In the genomic region with DNA sequence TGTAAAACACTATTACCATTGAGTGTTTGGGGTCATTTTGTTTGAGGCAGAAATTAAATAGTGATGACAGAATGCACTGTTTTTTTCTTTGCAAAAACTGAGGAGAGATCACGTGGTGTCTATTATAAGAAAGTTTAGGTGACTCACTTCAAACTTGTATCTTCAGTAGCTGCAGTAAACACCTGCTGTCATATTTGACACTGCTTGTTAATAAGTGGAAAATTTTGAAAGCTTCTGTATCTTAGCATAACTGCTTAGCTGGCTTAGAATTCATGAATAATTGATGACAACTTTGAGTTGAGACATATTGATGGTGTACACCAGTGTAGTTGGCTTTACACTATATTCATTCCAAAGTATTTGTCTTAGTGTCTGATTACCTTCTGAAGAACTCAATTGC, we compare ENCODE assay signal across 18 cellular contexts. TPM values are rescaled to one million over a fixed set of nuclear protein-coding genes. Genes with fewer than 3 reads are reported as not detected.
A peak's percentile ranks its signal among the peaks of the same experiment; 100 is the strongest.
DNase-seq lines count a peak whose midpoint lies in the region; ATAC-seq and TF ChIP-seq lines count a peak whose summit lies in the region.
"Had no signal": no experiment of that assay in that cellular context is flagged by ENCODE, and none has a peak within 500 bp of the region (broad histone marks: within the 10 kb centered on the region; RNA-seq: fewer than 3 reads in every experiment).

No MANE protein-coding gene starts in this region.

- DNase-seq in DMS53 (lab: John Stamatoyannopoulos, UW) (peak; percentile 19), DMS53 treated with DMSO at 0.1 percent for 48 hours (lab: John Stamatoyannopoulos, UW; ENCODE audit: unreplicated experiment) (no peak), NAMALWA (ENCODE audit: low spot score) (peak; percentile 4), epithelial cell of esophagus (ENCODE audit: low read depth) (peak; percentile 6), dorsolateral prefrontal cortex (no peak), left lobe of liver (ENCODE audit: low spot score) (no peak)
- DNase-seq: 8988T; ACHN; C1 segment of cervical spinal cord; Calu3; CD4-positive, alpha-beta T cell; DMS153; GF-D8; KBM-7 had no signal

- peaks cover 0 to 3% (median 0%) of the 10 kb centered on the region in 45 donors for H3K27me3 ChIP-seq in dorsolateral prefrontal cortex

- ATAC-seq in HG03196 (IDR thresholded peaks at IDR 0.05; ENCODE audit: unreplicated experiment): no peak
- ATAC-seq in left lobe of liver: no peak
- ATAC-seq: HCT116 had no signal

- no peak overlapping the region for H3K27ac ChIP-seq in dorsolateral prefrontal cortex

- H3K4me3 ChIP-seq in epithelial cell of esophagus (ENCODE audit: low read length) (no peak overlapping the region), dorsolateral prefrontal cortex (no peak overlapping the region)

- TF ChIP-seq CTCF in epithelial cell of esophagus (IDR thresholded peaks at IDR 0.05; ENCODE audit: insufficient read depth, low read depth, low read length, missing control alignments) (no peak), dorsolateral prefrontal cortex (IDR thresholded peaks at IDR 0.05 in 54 of 56, conservative IDR thresholded peaks at IDR 0.05 in 2 of 56; ENCODE audit: low read depth in 1 of 56, partially characterized antibody in 56 of 56) (no peak)

- intact Hi-C loops in dorsolateral prefrontal cortex (cut with DNase I): no loop called here

RNA-seq across cellular contexts. Expression of a gene that starts 29.7 kb away (rescaled TPM):
- total RNA-seq in dorsolateral prefrontal cortex (not detected), left lobe of liver (not detected)
- total RNA-seq: B cell; Calu3; CD4-positive, alpha-beta T cell; H4 had no signal

Comparison
In these comparisons a context has a peak if more than half of its experiments do, and no peak if none do; other contexts are left out.
1. DNase-seq: peak in DMS53 (single experiment), NAMALWA (single experiment) and epithelial cell of esophagus (single experiment); none in DMS53 treated with DMSO at 0.1 percent for 48 hours (single experiment), dorsolateral prefrontal cortex (0 of 10) and left lobe of liver (single experiment).